Comparison of ENCODE assay signal across 20 cellular contexts in the genomic region with DNA sequence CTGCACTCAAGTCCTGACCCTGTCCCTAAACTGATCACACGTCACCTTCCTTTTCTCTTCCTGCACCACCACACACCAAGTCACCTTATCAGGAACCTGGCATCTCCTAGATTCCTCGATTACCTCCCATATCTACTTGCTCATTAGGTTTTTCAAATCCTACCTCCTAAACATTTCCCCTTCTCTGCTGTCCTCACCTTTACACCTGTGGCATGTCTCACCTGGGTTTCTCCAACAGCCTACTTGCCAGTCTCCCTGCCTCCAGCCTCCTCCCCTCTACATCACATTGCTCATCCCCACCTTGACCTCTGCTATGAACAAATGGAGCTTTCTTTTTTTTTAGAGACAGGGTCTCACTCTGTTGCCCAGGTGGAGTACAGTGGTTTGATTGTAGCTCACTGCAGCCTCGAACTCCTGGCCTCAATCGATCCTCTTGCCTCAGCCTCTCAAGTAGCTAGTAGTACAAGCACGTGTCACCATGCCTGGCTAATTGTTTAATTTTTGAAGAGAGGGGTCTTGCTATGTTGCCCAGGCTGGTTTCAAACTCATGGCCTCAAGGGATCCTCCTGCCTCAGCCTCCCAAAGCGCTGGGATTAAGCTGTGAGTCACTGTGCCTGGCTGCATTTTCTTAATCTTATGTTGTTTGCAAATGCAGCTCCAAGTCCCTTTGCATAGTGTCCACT. TPM values are rescaled to one million over a fixed set of nuclear protein-coding genes. Genes with fewer than 3 reads are reported as not detected.
"Had no signal": no experiment of that assay in that cellular context is flagged by ENCODE, and none has a peak within 500 bp of the region (broad histone marks: within the 10 kb centered on the region; RNA-seq: fewer than 3 reads in every experiment).

No MANE protein-coding gene starts in this region.

- DNase-seq: activated CD8-positive, alpha-beta memory T cell treated with anti-CD3 and anti-CD28 coated beads, Interleukin-2, amount 50 U/mL, for 48 hours; activated CD8-positive, alpha-beta T cell treated with anti-CD3 and anti-CD28 coated beads, Interleukin-2, amount 10 ng/mL, durations not matched to agents 7 days and 5 days; activated naive CD4-positive, alpha-beta T cell treated with anti-CD3 and anti-CD28 coated beads, Interleukin-2, amount 10 ng/mL, durations not matched to agents 7 days and 5 days; body of pancreas; cerebellar nuclear complex; heart left ventricle; ovary; stimulated activated CD4-positive, alpha-beta T cell treated with anti-CD3 and anti-CD28 coated beads, Interleukin-12 subunit alpha, Interleukin-12 subunit beta, amount 100 ng/mL, for 4 hours; stimulated activated naive CD8-positive, alpha-beta T cell treated with anti-CD3 and anti-CD28 coated beads, Interleukin-15, Interleukin-2, amounts not matched to agents 100 U/mL and 50 U/mL, for 24 hours; testis had no signal

- H3K9me3 ChIP-seq: body of pancreas, heart left ventricle, ovary, testis, vagina had no signal

- H3K4me3 ChIP-seq: body of pancreas, heart left ventricle, ovary, testis, vagina had no signal

- H3K4me3 Mint-ChIP-seq: activated CD8-positive, alpha-beta T cell treated with anti-CD3 and anti-CD28 coated beads, Interleukin-2, amount 10 ng/mL, durations not matched to agents 7 days and 5 days; activated naive CD4-positive, alpha-beta T cell treated with anti-CD3 and anti-CD28 coated beads, Interleukin-2, amount 10 ng/mL, durations not matched to agents 7 days and 5 days had no signal

- FAIRE-seq: frontal cortex, islet of Langerhans had no signal

- H3K27ac ChIP-seq: body of pancreas, heart left ventricle, ovary, testis, vagina had no signal

- H3K36me3 ChIP-seq: heart left ventricle, ovary, vagina had no signal

- H3K27me3 ChIP-seq: body of pancreas, ovary, testis, vagina had no signal

- H3K36me3 Mint-ChIP-seq: activated naive CD4-positive, alpha-beta T cell treated with anti-CD3 and anti-CD28 coated beads, Interleukin-2, amount 10 ng/mL, durations not matched to agents 7 days and 5 days had no signal

- ATAC-seq: body of pancreas, heart left ventricle had no signal

- H3K27ac Mint-ChIP-seq: activated CD8-positive, alpha-beta T cell treated with anti-CD3 and anti-CD28 coated beads, Interleukin-2, amount 10 ng/mL, durations not matched to agents 7 days and 5 days; activated naive CD4-positive, alpha-beta T cell treated with anti-CD3 and anti-CD28 coated beads, Interleukin-2, amount 10 ng/mL, durations not matched to agents 7 days and 5 days had no signal

- H3K9me3 Mint-ChIP-seq: activated naive CD4-positive, alpha-beta T cell treated with anti-CD3 and anti-CD28 coated beads, Interleukin-2, amount 10 ng/mL, durations not matched to agents 7 days and 5 days had no signal

RNA-seq across cellular contexts. Expression of a gene that starts 6.4 kb away (rescaled TPM):
- total RNA-seq: activated CD8-positive, alpha-beta T cell treated with anti-CD3 and anti-CD28 coated beads, Interleukin-2, amount 10 ng/mL, durations not matched to agents 7 days and 5 days; dermis microvascular lymphatic vessel endothelial cell had no signal
- polyA plus RNA-seq: fibroblast of lung had no signal

RNA-seq across cellular contexts. Expression of a gene that starts 15.0 kb away (rescaled TPM):
- total RNA-seq: activated CD8-positive, alpha-beta T cell treated with anti-CD3 and anti-CD28 coated beads, Interleukin-2, amount 10 ng/mL, durations not matched to agents 7 days and 5 days; body of pancreas; dermis microvascular lymphatic vessel endothelial cell; fibroblast of lung; frontal cortex; mammary epithelial cell; mucosa of gallbladder; ovary; T-helper 2 cell treated with Interferon-gamma antibody and Interleukin-4, amounts not matched to agents 100 ng/mL and 5 ng/mL, for 36 hours; vagina had no signal
- polyA plus RNA-seq: fibroblast of lung, neural cell, ovary had no signal

RNA-seq across cellular contexts. Expression of a gene that starts 39.1 kb away (rescaled TPM):
- total RNA-seq: body of pancreas, left lobe of liver, vagina had no signal
